20 cellular contexts compared by ENCODE assay signal in the genomic region with DNA sequence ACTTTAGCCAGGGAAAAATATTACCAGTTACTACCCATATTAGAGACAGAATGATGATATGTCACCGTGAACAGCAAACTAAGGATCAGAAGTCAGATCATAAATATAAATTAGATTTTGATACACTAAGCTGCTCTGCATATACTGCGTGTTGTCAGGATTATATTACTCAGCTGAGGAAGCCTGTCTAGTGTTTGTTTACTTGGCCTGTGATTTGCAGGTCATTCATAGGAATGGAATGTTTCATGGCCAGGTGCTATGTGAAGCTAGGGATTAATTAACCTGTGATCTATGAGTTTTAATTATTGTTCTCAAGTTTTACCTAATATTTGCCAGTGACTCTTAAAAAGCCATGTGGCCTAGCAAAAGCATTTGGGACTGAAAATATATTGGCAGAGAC.
A peak's percentile ranks its signal among the peaks of the same experiment; 100 is the strongest.
DNase-seq lines count a peak whose midpoint lies in the region; ATAC-seq, FAIRE-seq and TF ChIP-seq lines count a peak whose summit lies in the region.
"Had no signal": no experiment of that assay in that cellular context is flagged by ENCODE, and none has a peak within 500 bp of the region (broad histone marks: within the 10 kb centered on the region; RNA-seq: fewer than 3 reads in every experiment).

No MANE protein-coding gene starts in this region.

- FAIRE-seq in bronchial epithelial cell (lab: Jason Lieb, UNC), result no peak
- FAIRE-seq: H54 had no signal

- intact Hi-C loops in left lung (cut with DNase I), result no loop called here
- intact Hi-C loops in prostate gland (cut with DNase I), result no loop called here

- no peak for TF ChIP-seq POLR2A in prostate gland (IDR thresholded peaks at IDR 0.05)

- peaks cover 0 to 3% of the 10 kb centered on the region in 2 donors for H3K9me3 ChIP-seq in left lung
- no peaks in the 10 kb centered on the region for H3K9me3 ChIP-seq in prostate gland

- no peaks in the 10 kb centered on the region for H3K4me1 ChIP-seq in left lung
- H3K4me1 ChIP-seq in prostate gland (replicated peaks), result no peaks in the 10 kb centered on the region

- WGBS in prostate gland, result 42% methylated on average over 2 of the region's 2 CpGs

- H3K4me3 ChIP-seq in bronchial epithelial cell (ENCODE audit: low read depth, low read length) (no peak overlapping the region), left lung (no peak overlapping the region), prostate gland (no peak overlapping the region)
- H3K4me3 ChIP-seq: PC-9 had no signal

- H3K27me3 ChIP-seq in bronchial epithelial cell (ENCODE audit: control insufficient read depth, insufficient read depth, low read length), result no peaks in the 10 kb centered on the region
- H3K27me3 ChIP-seq in left lung, result no peaks in the 10 kb centered on the region
- H3K27me3 ChIP-seq in prostate gland (replicated peaks; ENCODE audit: insufficient read depth), result no peaks in the 10 kb centered on the region

- TF ChIP-seq CTCF in bronchial epithelial cell (IDR thresholded peaks at IDR 0.05; ENCODE audit: insufficient read depth, low read length, severe bottlenecking), result no peak
- no peak for TF ChIP-seq CTCF in left lung (IDR thresholded peaks at IDR 0.05)
- no peak for TF ChIP-seq CTCF in prostate gland (IDR thresholded peaks at IDR 0.05)

- DNase-seq in NCI-H2029 (lab: John Stamatoyannopoulos, UW) (peak; percentile 10), NCI-H69 (lab: John Stamatoyannopoulos, UW) (peak; percentile 81), bronchial epithelial cell (ENCODE audit: low read depth) (peak; percentile 64), left lung (no peak), cerebellum (ENCODE audit: low spot score) (no peak), prostate gland (ENCODE audit: low spot score) (no peak)
- DNase-seq: ACHN, COR-L47, EL, HFFc6, IMR-90, Karpas-422, MM.1S, NCI-H1105, NCI-H1930, NCI-H2227 treated with DMSO at 0.1 percent for 48 hours, NCI-H526, PC-9 had no signal

- H3K36me3 ChIP-seq in bronchial epithelial cell (ENCODE audit: control insufficient read depth, insufficient read depth, low read length) (no peaks in the 10 kb centered on the region), left lung (no peaks in the 10 kb centered on the region), prostate gland (no peaks in the 10 kb centered on the region)

- ATAC-seq in left lung, result peak; percentile 33
- ATAC-seq in GM18870 (IDR thresholded peaks at IDR 0.05; ENCODE audit: unreplicated experiment), result no peak

- H3K27ac ChIP-seq in left lung (no peak overlapping the region), prostate gland (no peak overlapping the region)
- H3K27ac ChIP-seq: PC-9 had no signal

Comparison
In these comparisons a context has a peak if more than half of its experiments do, and no peak if none do; other contexts are left out.
1. DNase-seq: peak in NCI-H2029 (single experiment), NCI-H69 (single experiment) and bronchial epithelial cell (single experiment); none in left lung (0 of 2), cerebellum (single experiment) and prostate gland (single experiment).